ENCODE assay signal across 8 cellular contexts in genomic region chr14:94173471-94173884, GRCh38.
DNase-seq lines count a peak whose midpoint lies in the region; ATAC-seq and TF ChIP-seq lines count a peak whose summit lies in the region.

No MANE protein-coding gene starts in this region.

- no peaks in the 10 kb centered on the region for H3K9me2 ChIP-seq in Loucy (replicated peaks; ENCODE audit: low read depth, low read length)

- H3F3A ChIP-seq in Loucy (ENCODE audit: low read depth) = peaks cover 2% of the 10 kb centered on the region; the same call in 1 of the 2 replicates

- H3K36me3 Mint-ChIP-seq in central memory CD8-positive, alpha-beta T cell (ENCODE audit: insufficient read depth) = peaks cover 3% of the 10 kb centered on the region

- TF ChIP-seq CTCF in Loucy (conservative IDR thresholded peaks at IDR 0.05; ENCODE audit: low read length) = no peak

- H3K27me3 Mint-ChIP-seq in central memory CD8-positive, alpha-beta T cell = peaks cover 20% of the 10 kb centered on the region

- H3K27me3 ChIP-seq in Loucy (ENCODE audit: insufficient read depth, low read length, poor library complexity, severe bottlenecking) = no peaks in the 10 kb centered on the region
- peaks cover 30 to 41% of the 10 kb centered on the region in 2 donors for H3K27me3 ChIP-seq in mucosa of rectum (ENCODE audit: control insufficient read depth in 2 of 2, insufficient read depth in 2 of 2, low read length in 2 of 2)

- peaks cover 17% of the 10 kb centered on the region for H3K4me1 Mint-ChIP-seq in central memory CD8-positive, alpha-beta T cell

- H3K36me3 ChIP-seq in Loucy (ENCODE audit: insufficient read depth, low read length) (no peaks in the 10 kb centered on the region), mucosa of rectum (ENCODE audit: control insufficient read depth in 2 of 2, insufficient read depth in 2 of 2, low read length in 2 of 2) (no peaks in the 10 kb centered on the region)

- H4K20me1 ChIP-seq in Loucy (ENCODE audit: insufficient read depth, low read length, poor library complexity, severe bottlenecking) = no peaks in the 10 kb centered on the region

- H3K79me2 ChIP-seq in Loucy (ENCODE audit: insufficient read depth, low read length) = no peaks in the 10 kb centered on the region

- peak overlapping the region; percentile 92 for H2AFZ ChIP-seq in Loucy (ENCODE audit: low read length)

- H3K4me3 ChIP-seq in GM08714 (ENCODE audit: low read length) = peak overlapping the region; percentile 68; the same call in 1 of the 2 replicates
- H3K4me3 ChIP-seq in Loucy (ENCODE audit: low read length, poor library complexity, severe bottlenecking) = peak overlapping the region; percentile 82
- peak overlapping the region; percentile 57 to 65 for H3K4me3 ChIP-seq in mucosa of rectum (ENCODE audit: low read length in 2 of 2)

- H3K4me3 Mint-ChIP-seq in central memory CD8-positive, alpha-beta T cell = peak overlapping the region; percentile 79

- DNase-seq in central memory CD8-positive, alpha-beta T cell (ENCODE audit: low spot score in 2 of 2) = no peak
- no peak for DNase-seq in NCI-H1105 (lab: John Stamatoyannopoulos, UW)
- DNase-seq in Kasumi-1 (lab: John Stamatoyannopoulos, UW) = no peak
- no peak for DNase-seq in NOMO-1 treated with dmso at 0.1 percent for 144 hours (lab: John Stamatoyannopoulos, UW; ENCODE audit: unreplicated experiment)

- ATAC-seq in central memory CD8-positive, alpha-beta T cell (replicated peaks; ENCODE audit: extremely low read depth, poor library complexity, severe bottlenecking) = no peak
- no peak for ATAC-seq in GM19035 (IDR thresholded peaks at IDR 0.05; ENCODE audit: unreplicated experiment)

- no peak overlapping the region for H3K27ac ChIP-seq in mucosa of rectum (ENCODE audit: low read depth in 2 of 2, low read length in 2 of 2)

- H3K9ac ChIP-seq in Loucy (ENCODE audit: low read depth, low read length, poor library complexity, severe bottlenecking) (peak overlapping the region; percentile 72), mucosa of rectum (ENCODE audit: low read depth in 1 of 2, low read length in 2 of 2) (peak overlapping the region; percentile 47 to 54)

- peaks cover 9% of the 10 kb centered on the region for H3K4me1 ChIP-seq in Loucy (ENCODE audit: insufficient read depth, low read length, poor library complexity, severe bottlenecking)
- peaks cover 0 to 2% of the 10 kb centered on the region in 2 donors for H3K4me1 ChIP-seq in mucosa of rectum (ENCODE audit: control insufficient read depth in 2 of 2, insufficient read depth in 2 of 2, low read length in 2 of 2)

- no peaks in the 10 kb centered on the region for H3K9me3 Mint-ChIP-seq in central memory CD8-positive, alpha-beta T cell

- peak overlapping the region; percentile 75 for H3K4me2 ChIP-seq in Loucy (ENCODE audit: low read depth, low read length, poor library complexity, severe bottlenecking)

- no peak overlapping the region for H3K27ac Mint-ChIP-seq in central memory CD8-positive, alpha-beta T cell (ENCODE audit: low read depth)

- no peaks in the 10 kb centered on the region for H3K9me3 ChIP-seq in Loucy (ENCODE audit: insufficient read depth, low read depth, low read length)
- no peaks in the 10 kb centered on the region for H3K9me3 ChIP-seq in mucosa of rectum (ENCODE audit: control insufficient read depth in 2 of 2, low read length in 2 of 2)
